8 cellular contexts compared by ENCODE assay signal in genomic region chr6:157022022-157022740, GRCh38.
DNase-seq lines count a peak whose midpoint lies in the region; TF ChIP-seq lines count a peak whose summit lies in the region.

No MANE protein-coding gene starts in this region.

- TF ChIP-seq CTCF in MM.1S (IDR thresholded peaks at IDR 0.05; ENCODE audit: low read length) (no peak), foreskin fibroblast (IDR thresholded peaks at IDR 0.05; ENCODE audit: low read depth, low read length) (no peak), neural crest cell (conservative IDR thresholded peaks at IDR 0.05) (no peak)

- no peaks in the 10 kb centered on the region for H3K27me3 Mint-ChIP-seq in neural crest cell (ENCODE audit: low read depth)

- H3K4me1 Mint-ChIP-seq in neural crest cell, result peaks cover 39% of the 10 kb centered on the region

- peaks cover 11% of the 10 kb centered on the region for H3F3A ChIP-seq in MM.1S (ENCODE audit: insufficient read depth, low read length)

- peaks cover 64% of the 10 kb centered on the region for H3K79me2 ChIP-seq in MM.1S (ENCODE audit: low read length)

- in situ Hi-C loops in HAP-1 (cut with MboI; ENCODE audit: low sequenced_read_pairs), result no loop called here

- no peaks in the 10 kb centered on the region for H3K27me3 ChIP-seq in HAP-1 (ENCODE audit: low read depth)
- H3K27me3 ChIP-seq in MM.1S (replicated peaks; ENCODE audit: insufficient read depth, low read length), result no peaks in the 10 kb centered on the region
- no peaks in the 10 kb centered on the region for H3K27me3 ChIP-seq in SJCRH30
- H3K27me3 ChIP-seq in stomach smooth muscle (ENCODE audit: control insufficient read depth in 1 of 2, insufficient read depth in 2 of 2, low read length in 2 of 2), result no peaks in the 10 kb centered on the region

- H3K9me3 Mint-ChIP-seq in neural crest cell, result peaks cover 4% of the 10 kb centered on the region

- peak overlapping the region; percentile 99 for H3K27ac Mint-ChIP-seq in neural crest cell (ENCODE audit: unreplicated experiment)

- peak overlapping the region; percentile 98 for H3K4me3 Mint-ChIP-seq in neural crest cell

- peaks cover 24% of the 10 kb centered on the region for H3K4me1 ChIP-seq in HAP-1
- H3K4me1 ChIP-seq in MM.1S (ENCODE audit: low read length), result peaks cover 17% of the 10 kb centered on the region
- H3K4me1 ChIP-seq in SJCRH30, result 0 out of 2 replicates have a peak, but pooled peaks cover 8% of the 10 kb centered on the region
- peaks cover 8% of the 10 kb centered on the region for H3K4me1 ChIP-seq in stomach smooth muscle (ENCODE audit: control insufficient read depth, insufficient read depth, low read length)

- H3K9ac ChIP-seq in MM.1S (ENCODE audit: low read length), result peak overlapping the region; percentile 93
- H3K9ac ChIP-seq in stomach smooth muscle (ENCODE audit: low read length in 2 of 2), result peak overlapping the region; percentile 89 to 93

- H3K36me3 Mint-ChIP-seq in neural crest cell (ENCODE audit: low read depth), result no peaks in the 10 kb centered on the region

- H2AFZ ChIP-seq in MM.1S (ENCODE audit: low read length), result peak overlapping the region; percentile 65

- H3K36me3 ChIP-seq in HAP-1 (replicated peaks), result no peaks in the 10 kb centered on the region
- no peaks in the 10 kb centered on the region for H3K36me3 ChIP-seq in MM.1S (replicated peaks; ENCODE audit: insufficient read depth, low read length)
- no peaks in the 10 kb centered on the region for H3K36me3 ChIP-seq in SJCRH30
- no peaks in the 10 kb centered on the region for H3K36me3 ChIP-seq in stomach smooth muscle (ENCODE audit: control insufficient read depth in 2 of 2, insufficient read depth in 2 of 2, low read length in 2 of 2)

- H3K4me3 ChIP-seq in HAP-1 (peak overlapping the region; percentile 77), MM.1S (ENCODE audit: low read length) (peak overlapping the region; percentile 80), SJCRH30 (peak overlapping the region; percentile 84), foreskin fibroblast (ENCODE audit: low read depth in 1 of 2, low read length in 2 of 2) (peak overlapping the region; percentile 55 to 71), stomach smooth muscle (ENCODE audit: low read length in 2 of 2) (peak overlapping the region; percentile 75 to 83)

- H3K4me2 ChIP-seq in MM.1S (ENCODE audit: low read depth, low read length), result peak overlapping the region; percentile 82

- H4K20me1 ChIP-seq in MM.1S (ENCODE audit: insufficient read depth, low read length), result no peaks in the 10 kb centered on the region

- H3K27ac ChIP-seq in MM.1S (ENCODE audit: low read length) (peak overlapping the region; percentile 98), SJCRH30 (peak overlapping the region; percentile 96), stomach smooth muscle (ENCODE audit: low read length) (peak overlapping the region; percentile 95)

- no peaks in the 10 kb centered on the region for H3K9me2 ChIP-seq in MM.1S (replicated peaks; ENCODE audit: insufficient read depth, low read length)

- DNase-seq in ELF-1 (ENCODE audit: low read depth, low spot score) (peak; percentile 71), HAP-1 (ENCODE audit: low spot score in 2 of 2) (peak; percentile 74 to 87), MM.1S (peak; percentile 70), SJCRH30 (peak; percentile 80 to 88), foreskin fibroblast (peak; percentile 86 to 95), neural crest cell (ENCODE audit: low read depth, low spot score) (peak; percentile 69)
- peak; percentile 58 to 87 (median 77) for DNase-seq in activated naive CD4-positive, alpha-beta T cell (lab: John Stamatoyannopoulos, UW)

- H3K9me3 ChIP-seq in HAP-1 (no peaks in the 10 kb centered on the region), MM.1S (replicated peaks; ENCODE audit: insufficient read depth, low read length) (no peaks in the 10 kb centered on the region), SJCRH30 (replicated peaks) (no peaks in the 10 kb centered on the region), stomach smooth muscle (ENCODE audit: control insufficient read depth in 2 of 2, low read length in 2 of 2) (no peaks in the 10 kb centered on the region)

Comparison
In these comparisons a context has a peak if more than half of its experiments do, and no peak if none do; other contexts are left out.
1. Peak in every context shown above with its lines: DNase-seq, H3K4me3 ChIP-seq and H3K27ac ChIP-seq.